ENCODE assay signal across 26 cellular contexts in genomic region chr9:36063804-36064447, GRCh38. TPM values are rescaled to one million over a fixed set of nuclear protein-coding genes. Genes with fewer than 3 reads are reported as not detected.
DNase-seq lines count a peak whose midpoint lies in the region; ATAC-seq, FAIRE-seq and TF ChIP-seq lines count a peak whose summit lies in the region.
"Had no signal": no experiment of that assay in that cellular context is flagged by ENCODE, and none has a peak within 500 bp of the region (broad histone marks: within the 10 kb centered on the region; RNA-seq: fewer than 3 reads in every experiment).

No MANE protein-coding gene starts in this region.

- H3K36me3 Mint-ChIP-seq in T-helper 17 cell (ENCODE audit: low read depth), result peaks cover 8% of the 10 kb centered on the region

- H3K36me3 ChIP-seq in HepG2 (replicated peaks in 1 of 2; ENCODE audit: control insufficient read depth in 1 of 2, insufficient read depth in 2 of 2, low read length in 2 of 2) (0 out of 5 replicates have a peak, but pooled peaks cover 0 to 4% of the 10 kb centered on the region in 2 experiments), right lobe of liver (no peaks in the 10 kb centered on the region), K562 (ENCODE audit: control insufficient read depth, insufficient read depth, low read length) (no peaks in the 10 kb centered on the region), ovary (no peaks in the 10 kb centered on the region)

- H3K27ac ChIP-seq in HepG2 (ENCODE audit: extremely low read length, insufficient read depth, low read length) (no peak overlapping the region), right lobe of liver (no peak overlapping the region), K562 (ENCODE audit: extremely low read depth, low read depth, low read length) (no peak overlapping the region), ovary (no peak overlapping the region)
- H3K27ac ChIP-seq: SJCRH30, spleen, tibial artery had no signal

- H4K20me1 ChIP-seq in HepG2 (ENCODE audit: insufficient read depth, low read length) (no peaks in the 10 kb centered on the region), K562 (replicated peaks; ENCODE audit: control insufficient read depth, insufficient read depth, low read length) (no peaks in the 10 kb centered on the region)

- WGBS in HepG2 (ENCODE audit: low lambda C conversion rate), result 88% methylated on average over 2 of the region's 2 CpGs
- WGBS in right lobe of liver (ENCODE audit: insufficient coverage, low coverage, low lambda C conversion rate, missing lambda C conversion rate), result 83% methylated on average over 2 of the region's 2 CpGs
- 0% methylated on average over 2 of the region's 2 CpGs for WGBS in K562 (ENCODE audit: insufficient coverage, low coverage, missing lambda C conversion rate)
- WGBS in ovary, 3 donors, result 67 to 83% (median 69%) methylated on average over 2 of the region's 2 CpGs

- H3K4me2 ChIP-seq in HepG2 (ENCODE audit: low read depth, low read length), result no peak overlapping the region
- no peak overlapping the region for H3K4me2 ChIP-seq in K562 (ENCODE audit: insufficient read depth, low read length)

- POLR2A ChIA-PET in HepG2 (lab: Yijun Ruan, JAX), result no interaction called here
- POLR2A ChIA-PET in K562 (lab: Yijun Ruan, JAX), result no interaction called here

- no peaks in the 10 kb centered on the region for H3K27me3 Mint-ChIP-seq in T-helper 17 cell
- H3K27me3 Mint-ChIP-seq: activated naive CD8-positive, alpha-beta T cell treated with anti-CD3 and anti-CD28 coated beads, Interleukin-2, amount 50 U/mL, for 24 hours; B cell had no signal

- no peaks in the 10 kb centered on the region for H3K9me1 ChIP-seq in K562 (ENCODE audit: control insufficient read depth, insufficient read depth, low read length)

- H3K79me2 ChIP-seq in HepG2 (ENCODE audit: insufficient read depth, low read length) (no peaks in the 10 kb centered on the region), K562 (ENCODE audit: control insufficient read depth, insufficient read depth, low read length) (no peaks in the 10 kb centered on the region)

- no peak overlapping the region for H3K4me3 ChIP-seq in HepG2 (replicated peaks in 1 of 3; ENCODE audit: insufficient read depth in 1 of 3, low read depth in 2 of 3, low read length in 3 of 3)
- no peak overlapping the region for H3K4me3 ChIP-seq in right lobe of liver
- H3K4me3 ChIP-seq in K562, result no peak overlapping the region
- H3K4me3 ChIP-seq in fibroblast of the aortic adventitia (ENCODE audit: low read depth, low read length), result no peak overlapping the region
- H3K4me3 ChIP-seq in ovary, result no peak overlapping the region
- H3K4me3 ChIP-seq: SJCRH30, spleen, tibial artery had no signal

- no peaks in the 10 kb centered on the region for H3K27me3 ChIP-seq in HepG2 (ENCODE audit: control insufficient read depth in 1 of 2, insufficient read depth in 2 of 2, low read length in 2 of 2)
- H3K27me3 ChIP-seq in right lobe of liver, result no peaks in the 10 kb centered on the region
- H3K27me3 ChIP-seq in K562 (ENCODE audit: control insufficient read depth in 2 of 2, insufficient read depth in 2 of 2, low read length in 2 of 2), result no peaks in the 10 kb centered on the region; a peak in 3 of 5 replicates
- no peaks in the 10 kb centered on the region for H3K27me3 ChIP-seq in ovary
- H3K27me3 ChIP-seq: SJCRH30, spleen, tibial artery had no signal

- H3K27ac Mint-ChIP-seq in T-helper 17 cell, result no peak overlapping the region
- H3K27ac Mint-ChIP-seq: activated naive CD8-positive, alpha-beta T cell treated with anti-CD3 and anti-CD28 coated beads, Interleukin-2, amount 50 U/mL, for 24 hours; B cell; WTC11 had no signal

- in situ Hi-C loops in HepG2 (cut with HindIII; ENCODE audit: extremely low pct_ligation_motif_present, low pct_unique_long_range_greater_than_20kb) (loop anchor here (10.0 kb wide), 1 partner anchor 59 kb away; no protein-coding TSS in a partner anchor), K562 (cut with MboI) (no loop called here)

- TF ChIP-seq RAD21 in HepG2 (CRISPR knock-in tag; IDR thresholded peaks at IDR 0.05), result no peak
- no peak for TF ChIP-seq RAD21 in K562 (CRISPR knock-in tag; conservative IDR thresholded peaks at IDR 0.05 in 1 of 2, IDR thresholded peaks at IDR 0.05 in 1 of 2)

- TF ChIP-seq EP300 in HepG2 (IDR thresholded peaks at IDR 0.05; ENCODE audit: low read depth in 2 of 2, low read length in 2 of 2), result no peak
- no peak for TF ChIP-seq EP300 in HepG2 (CRISPR knock-in tag; IDR thresholded peaks at IDR 0.05; ENCODE audit: borderline replicate concordance)
- TF ChIP-seq EP300 in K562 (IDR thresholded peaks at IDR 0.05; ENCODE audit: low read length), result no peak
- TF ChIP-seq EP300 in ovary (IDR thresholded peaks at IDR 0.05), result no peak

- ATAC-seq in HepG2, result no peak
- ATAC-seq in right lobe of liver, result no peak
- ATAC-seq in K562, result no peak
- ATAC-seq in T-helper 17 cell, result no peak
- ATAC-seq: activated naive CD8-positive, alpha-beta T cell treated with anti-CD3 and anti-CD28 coated beads, Interleukin-2, amount 50 U/mL, for 24 hours; Panc1; WTC11 had no signal

- no peak overlapping the region for H3K4me3 Mint-ChIP-seq in T-helper 17 cell
- H3K4me3 Mint-ChIP-seq: activated naive CD8-positive, alpha-beta T cell treated with anti-CD3 and anti-CD28 coated beads, Interleukin-2, amount 50 U/mL, for 24 hours; B cell; WTC11 had no signal

- CTCF ChIA-PET in HepG2 (lab: Yijun Ruan, JAX; ENCODE audit: low intra/inter-chr PET ratio, low total read pairs) (no interaction called here), K562 (lab: Yijun Ruan, JAX; ENCODE audit: low intra/inter-chr PET ratio) (no interaction called here)

- peaks cover 6% of the 10 kb centered on the region for H3K4me1 Mint-ChIP-seq in T-helper 17 cell
- H3K4me1 Mint-ChIP-seq: activated naive CD8-positive, alpha-beta T cell treated with anti-CD3 and anti-CD28 coated beads, Interleukin-2, amount 50 U/mL, for 24 hours; B cell; WTC11 had no signal

- H3K4me1 ChIP-seq in HepG2 (ENCODE audit: insufficient read depth, low read length) (no peaks in the 10 kb centered on the region), right lobe of liver (no peaks in the 10 kb centered on the region), K562 (replicated peaks in 1 of 2; ENCODE audit: control insufficient read depth in 2 of 2, insufficient read depth in 2 of 2, low read length in 2 of 2) (no peaks in the 10 kb centered on the region), ovary (ENCODE audit: insufficient read depth) (no peaks in the 10 kb centered on the region)
- H3K4me1 ChIP-seq: SJCRH30, spleen, tibial artery had no signal

- no peak for TF ChIP-seq POLR2A in HepG2 (IDR thresholded peaks at IDR 0.05; ENCODE audit: insufficient read depth in 1 of 2, low read depth in 2 of 2, low read length in 2 of 2)
- TF ChIP-seq POLR2A in right lobe of liver (IDR thresholded peaks at IDR 0.05), result no peak
- no peak for TF ChIP-seq POLR2A in K562 (conservative IDR thresholded peaks at IDR 0.05)
- no peak for TF ChIP-seq POLR2A in ovary (IDR thresholded peaks at IDR 0.05)

- BruUV-seq in HepG2 (replicated peaks; lab: Mats Ljungman, UMichigan), result no TSS peak
- BruUV-seq in K562 (replicated peaks; lab: Mats Ljungman, UMichigan), result no TSS peak

- intact Hi-C loops in HepG2 (cut with micrococcal nuclease; ENCODE audit: unreplicated experiment) (no loop called here), right lobe of liver (cut with DNase I) (no loop called here), K562 (cut with micrococcal nuclease) (no loop called here), ovary (cut with DNase I) (no loop called here)

- DNase-seq in HepG2 (ENCODE audit: low spot score) (no peak), right lobe of liver (no peak), K562 (ENCODE audit: extremely low read depth in 1 of 4, low spot score in 3 of 4) (no peak), fibroblast of the aortic adventitia (ENCODE audit: low read depth) (peak; percentile 75), T-helper 17 cell (no peak), GM20000 (ENCODE audit: low spot score) (no peak), ovary (no peak)
- no peak for DNase-seq in stimulated activated naive CD4-positive, alpha-beta T cell treated with Interleukin-2 at 50 U/mL for 16 hours (lab: John Stamatoyannopoulos, UW)
- DNase-seq: activated CD4-positive, alpha-beta T cell treated with anti-CD3 and anti-CD28 coated beads, Interleukin-2, amount 50 U/mL, for 4 hours; activated effector memory CD4-positive, alpha-beta T cell treated with Interleukin-2 at 50 U/mL for 16 hours; activated naive CD8-positive, alpha-beta T cell treated with anti-CD3 and anti-CD28 coated beads, Interleukin-2, amount 50 U/mL, for 24 hours; DMS53; kidney glomerular epithelial cell; NCI-H1105; NCI-H2081; NCI-H446 treated with DMSO at 0.1 percent for 48 hours; SJCRH30; spleen; stimulated activated CD4-positive, alpha-beta T cell treated with anti-CD3 and anti-CD28 coated beads, Interleukin-4, amount 100 ng/mL, for 1 hour; stimulated activated naive CD4-positive, alpha-beta T cell; T-helper 2 cell; tibial artery had no signal

- H3K9me3 ChIP-seq in HepG2 (ENCODE audit: low read length), result no peaks in the 10 kb centered on the region
- H3K9me3 ChIP-seq in right lobe of liver, result no peaks in the 10 kb centered on the region
- H3K9me3 ChIP-seq in K562 (replicated peaks; ENCODE audit: control insufficient read depth, insufficient read depth, low read depth, low read length), result no peaks in the 10 kb centered on the region
- H3K9me3 ChIP-seq in T-helper 17 cell (ENCODE audit: control insufficient read depth, low read length, poor library complexity, severe bottlenecking), result no peaks in the 10 kb centered on the region
- H3K9me3 ChIP-seq in ovary, result no peaks in the 10 kb centered on the region
- H3K9me3 ChIP-seq: SJCRH30, spleen, tibial artery had no signal

- no peak for FAIRE-seq in HepG2 (lab: Jason Lieb, UNC)
- no peak for FAIRE-seq in K562 (lab: Jason Lieb, UNC)
- FAIRE-seq: GM12892 had no signal

- TF ChIP-seq CTCF in HepG2 (CRISPR knock-in tag; IDR thresholded peaks at IDR 0.05) (no peak), right lobe of liver (IDR thresholded peaks at IDR 0.05) (no peak), K562 (IDR thresholded peaks at IDR 0.05 in 2 of 3, conservative IDR thresholded peaks at IDR 0.05 in 1 of 3; ENCODE audit: insufficient read depth in 2 of 3, low read depth in 1 of 3, low read length in 3 of 3) (no peak), fibroblast of the aortic adventitia (IDR thresholded peaks at IDR 0.05; ENCODE audit: insufficient read depth, low read length) (no peak), GM20000 (IDR thresholded peaks at IDR 0.05; ENCODE audit: extremely low read depth, missing control alignments) (no peak), ovary (IDR thresholded peaks at IDR 0.05) (no peak)

- H3K9ac ChIP-seq in HepG2 (ENCODE audit: insufficient read depth, low read depth, low read length) (no peak overlapping the region), K562 (ENCODE audit: insufficient read depth in 1 of 2, low read depth in 2 of 2, low read length in 2 of 2) (no peak overlapping the region)

- H2AFZ ChIP-seq in HepG2 (ENCODE audit: low read length) (no peak overlapping the region), K562 (ENCODE audit: low read depth, low read length) (no peak overlapping the region)

RNA-seq across cellular contexts. Expression of gene RECK, which starts 27.2 kb away (rescaled TPM):
- 2.3 and 3.1 TPM in 2 replicates for total RNA-seq in HepG2 (2016; rRNA removed; fragmentation: Illumina TruSeq; extraction: Trizol)
- total RNA-seq in HepG2 (2016; cell fraction: cytosol; rRNA removed; fragmentation: Illumina TruSeq; extraction: Trizol; ENCODE audit: low read depth), result 2.0 and 3.0 TPM in 2 replicates
- total RNA-seq in HepG2 (2016; cell fraction: insoluble cytoplasmic fraction; rRNA removed; fragmentation: Illumina TruSeq; extraction: Trizol), result 2.5 and 3.3 TPM in 2 replicates
- total RNA-seq in HepG2 (2016; cell fraction: membrane; rRNA removed; fragmentation: Illumina TruSeq; extraction: Trizol), result 2.6 and 3.6 TPM in 2 replicates
- total RNA-seq in HepG2 (2016; cell fraction: nucleus; rRNA removed; fragmentation: Illumina TruSeq; extraction: Trizol), result 2.1 and 3.0 TPM in 2 replicates
- polyA plus RNA-seq in HepG2 (2011; rRNA removed), result 4.8 and 5.1 TPM in 2 replicates
- 3.0 and 4.2 TPM in 2 replicates for polyA plus RNA-seq in HepG2 (2011; cell fraction: cytosol; rRNA removed)
- 1.7 and 2.0 TPM in 2 replicates for polyA plus RNA-seq in HepG2 (2011; cell fraction: nucleus; rRNA removed)
- polyA plus RNA-seq in HepG2 (2012), result 4.0 and 5.9 TPM in 2 replicates
- polyA plus RNA-seq in HepG2 (2016; cell fraction: cytosol; fragmentation: Illumina TruSeq; extraction: Trizol; ENCODE audit: low read depth), result 3.6 and 5.0 TPM in 2 replicates
- 3.2 and 3.4 TPM in 2 replicates for polyA plus RNA-seq in HepG2 (2016; cell fraction: insoluble cytoplasmic fraction; fragmentation: Illumina TruSeq; extraction: Trizol; ENCODE audit: low read depth)
- 3.2 and 4.2 TPM in 2 replicates for polyA plus RNA-seq in HepG2 (2016; cell fraction: membrane; fragmentation: Illumina TruSeq; extraction: Trizol; ENCODE audit: low read depth)
- 5.2 and 6.8 TPM in 2 replicates for polyA plus RNA-seq in HepG2 (2016; cell fraction: nucleus; fragmentation: Illumina TruSeq; extraction: Trizol; ENCODE audit: insufficient read depth, low read depth)
- polyA minus RNA-seq in HepG2 (2011; rRNA and poly(A)+ RNA removed; ENCODE audit: low replicate concordance), result 1.0 and 3.0 TPM in 2 replicates
- polyA minus RNA-seq in HepG2 (2011; cell fraction: cytosol; rRNA and poly(A)+ RNA removed), result 2.1 and 2.7 TPM in 2 replicates
- 3.0 and 4.0 TPM in 2 replicates for polyA minus RNA-seq in HepG2 (2011; cell fraction: nucleus; rRNA and poly(A)+ RNA removed)
- total RNA-seq in right lobe of liver, result 1 to 10 TPM; 2.0 to 6.2 (median 2.6) TPM
- 0.26 TPM in 1 of 2 replicates, not detected in the other for total RNA-seq in K562 (2011; cell fraction: chromatin; rRNA removed; ENCODE audit: low replicate concordance)
- 0.13 and 0.33 TPM in 2 replicates for total RNA-seq in K562 (2011; cell fraction: nucleolus; rRNA removed)
- total RNA-seq in K562 (2011; cell fraction: nucleoplasm; rRNA removed), result 0.37 and 0.61 TPM in 2 replicates
- 0.36 TPM in 1 of 2 replicates, not detected in the other for total RNA-seq in K562 (2014; rRNA removed)
- 0.06 and 0.22 TPM in 2 replicates for total RNA-seq in K562 (2014; rRNA removed; fragmentation: Illumina TruSeq; extraction: Trizol)
- total RNA-seq in K562 (2015; rRNA removed; fragmentation: Illumina TruSeq; extraction: Trizol), result 0.04 and 0.08 TPM in 2 replicates
- 0.11 and 0.34 TPM in 2 replicates for total RNA-seq in K562 (2021)
- polyA plus RNA-seq in K562 (2011; rRNA removed), result 0.08 and 0.33 TPM in 2 replicates
- 0.09 and 0.12 TPM in 2 replicates for polyA plus RNA-seq in K562 (2011; cell fraction: cytosol; rRNA removed)
- polyA plus RNA-seq in K562 (2011; cell fraction: nucleus; rRNA removed), result 0.04 and 0.07 TPM in 2 replicates
- polyA plus RNA-seq in K562 (2012), result 0.18 and 0.36 TPM in 2 replicates
- 0.11 and 0.16 TPM in 2 replicates for polyA plus RNA-seq in K562 (2014; fragmentation: Illumina TruSeq; extraction: Trizol)
- under 1 TPM; 0.06 to 0.07 TPM for polyA plus RNA-seq in K562 (2014; fragmentation: Nextera tagmentation; extraction: Ambion mirVana)
- 0.19 and 0.66 TPM in 2 replicates for polyA plus RNA-seq in K562 (2014; rRNA removed)
- polyA minus RNA-seq in K562 (2011; rRNA and poly(A)+ RNA removed), result 0.21 TPM in 1 of 2 replicates, not detected in the other
- polyA minus RNA-seq in K562 (2011; cell fraction: cytosol; rRNA and poly(A)+ RNA removed), result not detected in 2 replicates
- 0.13 TPM in 1 of 2 replicates, not detected in the other for polyA minus RNA-seq in K562 (2011; cell fraction: nucleus; rRNA and poly(A)+ RNA removed)
- 30.1 and 61.8 TPM in 2 replicates for total RNA-seq in fibroblast of the aortic adventitia (ENCODE audit: low replicate concordance)
- total RNA-seq in T-helper 17 cell, result 1 to 10 TPM; 6.4 to 7.8 TPM
- total RNA-seq in ovary, result 10 to 100 TPM; 10.7 to 24.2 (median 16.8) TPM
- 10 to 100 TPM; 11.4 to 19.8 TPM for polyA plus RNA-seq in ovary

Comparison
In these comparisons a context has a peak if more than half of its experiments do, and no peak if none do; other contexts are left out.
1. Of the 241 proteins assayed by ChIP-seq in both HepG2 and K562: peak only in HepG2: none; only in K562: MAFG; in both: MAFF and MAFK; in neither: 238.